ENCODE assay signal across 21 cellular contexts in the genomic region with DNA sequence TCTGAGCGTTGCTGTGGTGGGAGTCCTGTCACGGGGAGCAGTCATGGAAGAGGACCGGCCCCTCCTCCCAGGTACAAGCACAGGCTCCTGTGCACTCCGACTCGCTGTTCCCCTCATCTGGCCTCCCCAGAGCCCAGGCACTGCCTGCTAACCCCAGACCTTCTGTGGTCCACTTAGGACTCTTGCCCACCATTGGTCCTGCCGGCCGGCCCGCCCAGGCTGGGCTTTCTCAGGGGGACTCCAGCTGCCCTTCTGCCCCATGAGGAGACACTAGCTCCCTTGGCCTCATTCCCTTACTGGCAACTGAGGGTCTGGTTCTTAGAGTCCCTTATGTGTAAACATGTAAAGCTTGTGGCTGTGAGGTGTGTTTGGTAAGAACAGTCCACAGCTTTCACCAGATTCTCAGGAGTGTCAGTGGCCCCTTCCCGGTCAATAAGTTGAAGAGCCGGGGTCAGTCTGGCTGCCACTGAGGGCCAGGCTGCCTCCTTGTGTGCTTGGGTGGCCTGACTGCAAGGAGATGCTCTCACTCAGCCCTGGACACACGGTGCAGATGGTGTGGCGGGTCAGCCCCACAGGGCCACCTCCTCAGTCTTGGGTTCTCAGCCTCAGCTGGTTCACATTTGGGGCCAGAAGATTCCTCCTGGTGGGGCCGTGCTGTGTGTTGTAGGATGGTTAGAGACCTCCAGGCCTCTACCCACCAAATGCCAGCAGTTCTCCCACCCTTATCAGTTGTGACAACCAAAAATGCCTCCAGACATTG.
"Had no signal": no experiment of that assay in that cellular context is flagged by ENCODE, and none has a peak within 500 bp of the region (broad histone marks: within the 10 kb centered on the region; RNA-seq: fewer than 3 reads in every experiment).

No MANE protein-coding gene starts in this region.

- H3K27me3 ChIP-seq: heart left ventricle, neural progenitor cell, right lobe of liver, spleen, transverse colon, uterus had no signal

- DNase-seq: effector memory CD4-positive, alpha-beta T cell; heart left ventricle; hippocampal formation; kidney glomerular epithelial cell; midbrain; occipital lobe; psoas muscle; retina; right lobe of liver; spleen; stimulated activated CD4-positive, alpha-beta T cell treated with anti-CD3 and anti-CD28 coated beads, Interleukin-15, amount 100 ng/mL, for 24 hours; stimulated activated CD4-positive, alpha-beta T cell treated with anti-CD3 and anti-CD28 coated beads, Interleukin-1b, Interleukin-23, amount 100 ng/mL, for 48 hours; stimulated activated CD4-positive, alpha-beta T cell treated with anti-CD3 and anti-CD28 coated beads, Interleukin-4, amount 100 ng/mL, for 24 hours; stimulated activated naive CD8-positive, alpha-beta T cell treated with anti-CD3 and anti-CD28 coated beads, Interleukin-15, amount 100 ng/mL, for 72 hours; transverse colon; uterus had no signal

- H3K4me3 ChIP-seq: heart left ventricle, neural progenitor cell, psoas muscle, right lobe of liver, spleen, thoracic aorta, transverse colon, uterus had no signal

- H3K4me2 ChIP-seq: neural progenitor cell had no signal

- H3K36me3 ChIP-seq: neural progenitor cell, transverse colon, uterus had no signal

- H2AFZ ChIP-seq: neural progenitor cell had no signal

- H3K4me1 ChIP-seq: heart left ventricle, psoas muscle, right lobe of liver, spleen, transverse colon, uterus had no signal

- H3K27ac ChIP-seq: heart left ventricle, neural progenitor cell, psoas muscle, right lobe of liver, spleen, thoracic aorta, transverse colon, uterus had no signal

- H3K9me3 Mint-ChIP-seq: natural killer cell treated with Interleukin-12 subunit alpha and Interleukin-12 subunit beta and Interleukin-15 and Interleukin-18, amount 100 ng/mL, for 72 hours; neural progenitor cell had no signal

- H3K9me3 ChIP-seq: heart left ventricle, psoas muscle, right lobe of liver, thoracic aorta, transverse colon, uterus had no signal

- H3K4me3 Mint-ChIP-seq: natural killer cell treated with Interleukin-12 subunit alpha and Interleukin-12 subunit beta and Interleukin-15 and Interleukin-18, amount 100 ng/mL, for 72 hours; neural progenitor cell; stimulated activated memory B cell treated with anti-CD40 and anti-IgM and Interleukin-4, amounts not matched to agents 10 μg/mL and 1 μg/mL and 100 μg/mL, for 72 hours; stimulated activated naive CD8-positive, alpha-beta T cell treated with anti-CD3 and anti-CD28 coated beads, Interleukin-15, amount 100 ng/mL, for 72 hours had no signal

- ATAC-seq: esophagus mucosa; natural killer cell treated with Interleukin-12 subunit alpha and Interleukin-12 subunit beta and Interleukin-15 and Interleukin-18, amount 100 ng/mL, for 72 hours; psoas muscle; stimulated activated memory B cell treated with anti-CD40 and anti-IgM and Interleukin-4, amounts not matched to agents 10 μg/mL and 1 μg/mL and 100 μg/mL, for 72 hours; stimulated activated naive CD8-positive, alpha-beta T cell treated with anti-CD3 and anti-CD28 coated beads, Interleukin-15, amount 100 ng/mL, for 72 hours had no signal

- H3K27me3 Mint-ChIP-seq: natural killer cell treated with Interleukin-12 subunit alpha and Interleukin-12 subunit beta and Interleukin-15 and Interleukin-18, amount 100 ng/mL, for 72 hours; stimulated activated memory B cell treated with anti-CD40 and anti-IgM and Interleukin-4, amounts not matched to agents 10 μg/mL and 1 μg/mL and 100 μg/mL, for 72 hours; stimulated activated naive CD8-positive, alpha-beta T cell treated with anti-CD3 and anti-CD28 coated beads, Interleukin-15, amount 100 ng/mL, for 72 hours had no signal

- H3K27ac Mint-ChIP-seq: natural killer cell treated with Interleukin-12 subunit alpha and Interleukin-12 subunit beta and Interleukin-15 and Interleukin-18, amount 100 ng/mL, for 72 hours; neural progenitor cell; stimulated activated memory B cell treated with anti-CD40 and anti-IgM and Interleukin-4, amounts not matched to agents 10 μg/mL and 1 μg/mL and 100 μg/mL, for 72 hours had no signal
